1 cellular context compared by ENCODE assay signal in genomic region chr12:50222275-50222783, GRCh38.
TF ChIP-seq lines count a peak whose summit lies in the region.

No MANE protein-coding gene starts in this region.

TF ChIP-seq in HEK293, 187 proteins besides CTCF, POLR2A, EP300 and RAD21 (continued from another document and continues in another):
- TF ChIP-seq MYNN (tag by site-specific recombination; IDR thresholded peaks at IDR 0.05; ENCODE audit: borderline replicate concordance), result no peak
- TF ChIP-seq, protein P1, sequence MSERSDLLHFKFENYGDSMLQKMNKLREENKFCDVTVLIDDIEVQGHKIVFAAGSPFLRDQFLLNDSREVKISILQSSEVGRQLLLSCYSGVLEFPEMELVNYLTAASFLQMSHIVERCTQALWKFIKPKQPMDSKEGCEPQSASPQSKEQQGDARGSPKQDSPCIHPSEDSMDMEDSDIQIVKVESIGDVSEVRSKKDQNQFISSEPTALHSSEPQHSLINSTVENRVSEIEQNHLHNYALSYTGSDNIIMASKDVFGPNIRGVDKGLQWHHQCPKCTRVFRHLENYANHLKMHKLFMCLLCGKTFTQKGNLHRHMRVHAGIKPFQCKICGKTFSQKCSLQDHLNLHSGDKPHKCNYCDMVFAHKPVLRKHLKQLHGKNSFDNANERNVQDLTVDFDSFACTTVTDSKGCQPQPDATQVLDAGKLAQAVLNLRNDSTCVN (tag by site-specific recombination; optimal IDR thresholded peaks at IDR 0.05), result no peak
- no peak for TF ChIP-seq ZNF37A (tag by site-specific recombination; IDR thresholded peaks at IDR 0.05)
- TF ChIP-seq ZNF530 (tag by site-specific recombination; IDR thresholded peaks at IDR 0.05; ENCODE audit: low read depth), result no peak
- TF ChIP-seq ZNF335 (tag by site-specific recombination; conservative IDR thresholded peaks at IDR 0.05), result peak; percentile 58
- peak; percentile 75 for TF ChIP-seq ZNF2 (tag by site-specific recombination; IDR thresholded peaks at IDR 0.05)
- TF ChIP-seq, protein P2, sequence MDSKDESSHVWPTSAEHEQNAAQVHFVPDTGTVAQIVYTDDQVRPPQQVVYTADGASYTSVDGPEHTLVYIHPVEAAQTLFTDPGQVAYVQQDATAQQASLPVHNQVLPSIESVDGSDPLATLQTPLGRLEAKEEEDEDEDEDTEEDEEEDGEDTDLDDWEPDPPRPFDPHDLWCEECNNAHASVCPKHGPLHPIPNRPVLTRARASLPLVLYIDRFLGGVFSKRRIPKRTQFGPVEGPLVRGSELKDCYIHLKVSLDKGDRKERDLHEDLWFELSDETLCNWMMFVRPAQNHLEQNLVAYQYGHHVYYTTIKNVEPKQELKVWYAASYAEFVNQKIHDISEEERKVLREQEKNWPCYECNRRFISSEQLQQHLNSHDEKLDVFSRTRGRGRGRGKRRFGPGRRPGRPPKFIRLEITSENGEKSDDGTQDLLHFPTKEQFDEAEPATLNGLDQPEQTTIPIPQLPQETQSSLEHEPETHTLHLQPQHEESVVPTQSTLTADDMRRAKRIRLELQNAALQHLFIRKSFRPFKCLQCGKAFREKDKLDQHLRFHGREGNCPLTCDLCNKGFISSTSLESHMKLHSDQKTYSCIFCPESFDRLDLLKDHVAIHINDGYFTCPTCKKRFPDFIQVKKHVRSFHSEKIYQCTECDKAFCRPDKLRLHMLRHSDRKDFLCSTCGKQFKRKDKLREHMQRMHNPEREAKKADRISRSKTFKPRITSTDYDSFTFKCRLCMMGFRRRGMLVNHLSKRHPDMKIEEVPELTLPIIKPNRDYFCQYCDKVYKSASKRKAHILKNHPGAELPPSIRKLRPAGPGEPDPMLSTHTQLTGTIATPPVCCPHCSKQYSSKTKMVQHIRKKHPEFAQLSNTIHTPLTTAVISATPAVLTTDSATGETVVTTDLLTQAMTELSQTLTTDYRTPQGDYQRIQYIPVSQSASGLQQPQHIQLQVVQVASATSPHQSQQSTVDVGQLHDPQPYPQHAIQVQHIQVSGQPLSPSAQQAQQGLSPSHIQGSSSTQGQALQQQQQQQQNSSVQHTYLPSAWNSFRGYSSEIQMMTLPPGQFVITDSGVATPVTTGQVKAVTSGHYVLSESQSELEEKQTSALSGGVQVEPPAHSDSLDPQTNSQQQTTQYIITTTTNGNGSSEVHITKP (tag by site-specific recombination; IDR thresholded peaks at IDR 0.05), result peak; percentile 81
- TF ChIP-seq SETDB1 (IDR thresholded peaks at IDR 0.05; ENCODE audit: insufficient read length, low read length), result no peak
- no peak for TF ChIP-seq ZNF155 (tag by site-specific recombination; IDR thresholded peaks at IDR 0.05)
- no peak for TF ChIP-seq GLIS1 (tag by site-specific recombination; IDR thresholded peaks at IDR 0.05)
- no peak for TF ChIP-seq ZFHX2 (tag by site-specific recombination; conservative IDR thresholded peaks at IDR 0.05)
- TF ChIP-seq ZNF324 (tag by site-specific recombination; IDR thresholded peaks at IDR 0.05), result no peak
- TF ChIP-seq ZNF416 (tag by site-specific recombination; IDR thresholded peaks at IDR 0.05), result no peak
- no peak for TF ChIP-seq ZNF791 (tag by site-specific recombination; IDR thresholded peaks at IDR 0.05)
- TF ChIP-seq ZNF76 (tag by site-specific recombination; IDR thresholded peaks at IDR 0.05; ENCODE audit: borderline replicate concordance, low read depth), result no peak
- TF ChIP-seq ZNF138 (tag by site-specific recombination; IDR thresholded peaks at IDR 0.05; ENCODE audit: borderline replicate concordance), result no peak
- no peak for TF ChIP-seq ZNF362 (tag by site-specific recombination; IDR thresholded peaks at IDR 0.05)
- no peak for TF ChIP-seq ZNF623 (tag by site-specific recombination; IDR thresholded peaks at IDR 0.05)
- no peak for TF ChIP-seq SCRT1 (tag by site-specific recombination; IDR thresholded peaks at IDR 0.05; ENCODE audit: borderline replicate concordance)
- TF ChIP-seq, protein P3, sequence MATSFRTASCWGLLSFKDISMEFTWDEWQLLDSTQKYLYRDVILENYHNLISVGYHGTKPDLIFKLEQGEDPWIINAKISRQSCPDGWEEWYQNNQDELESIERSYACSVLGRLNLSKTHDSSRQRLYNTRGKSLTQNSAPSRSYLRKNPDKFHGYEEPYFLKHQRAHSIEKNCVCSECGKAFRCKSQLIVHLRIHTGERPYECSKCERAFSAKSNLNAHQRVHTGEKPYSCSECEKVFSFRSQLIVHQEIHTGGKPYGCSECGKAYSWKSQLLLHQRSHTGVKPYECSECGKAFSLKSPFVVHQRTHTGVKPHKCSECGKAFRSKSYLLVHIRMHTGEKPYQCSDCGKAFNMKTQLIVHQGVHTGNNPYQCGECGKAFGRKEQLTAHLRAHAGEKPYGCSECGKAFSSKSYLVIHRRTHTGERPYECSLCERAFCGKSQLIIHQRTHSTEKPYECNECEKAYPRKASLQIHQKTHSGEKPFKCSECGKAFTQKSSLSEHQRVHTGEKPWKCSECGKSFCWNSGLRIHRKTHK (tag by site-specific recombination; IDR thresholded peaks at IDR 0.05), result no peak
- no peak for TF ChIP-seq ZNF274 (IDR thresholded peaks at IDR 0.05; ENCODE audit: low read length)
- TF ChIP-seq ZNF274 (tag by site-specific recombination; IDR thresholded peaks at IDR 0.05; ENCODE audit: borderline replicate concordance), result no peak
- TF ChIP-seq ZBTB21 (tag by site-specific recombination; IDR thresholded peaks at IDR 0.05), result no peak
- TF ChIP-seq ZFP41 (tag by site-specific recombination; IDR thresholded peaks at IDR 0.05; ENCODE audit: borderline replicate concordance), result no peak
- no peak for TF ChIP-seq ZNF654 (tag by site-specific recombination; IDR thresholded peaks at IDR 0.05; ENCODE audit: low read depth)
- no peak for TF ChIP-seq ZNF404 (tag by site-specific recombination; IDR thresholded peaks at IDR 0.05)
- no peak for TF ChIP-seq ZNF114 (tag by site-specific recombination; IDR thresholded peaks at IDR 0.05)
- TF ChIP-seq IKZF3 (tag by site-specific recombination; IDR thresholded peaks at IDR 0.05), result peak; percentile 90
- no peak for TF ChIP-seq ZNF169 (tag by site-specific recombination; IDR thresholded peaks at IDR 0.05)
- TF ChIP-seq ZNF473 (tag by site-specific recombination; IDR thresholded peaks at IDR 0.05), result no peak
- no peak for TF ChIP-seq ZNF221 (tag by site-specific recombination; IDR thresholded peaks at IDR 0.05; ENCODE audit: borderline replicate concordance)
- no peak for TF ChIP-seq ZNF426 (tag by site-specific recombination; IDR thresholded peaks at IDR 0.05)
- TF ChIP-seq ZNF423 (tag by site-specific recombination; IDR thresholded peaks at IDR 0.05), result no peak
- peak; percentile 80 for TF ChIP-seq ZNF341 (tag by site-specific recombination; IDR thresholded peaks at IDR 0.05; ENCODE audit: low read depth)
- no peak for TF ChIP-seq ZNF624 (tag by site-specific recombination; IDR thresholded peaks at IDR 0.05)
- no peak for TF ChIP-seq ZNF747 (tag by site-specific recombination; IDR thresholded peaks at IDR 0.05)
- no peak for TF ChIP-seq GLI2 (tag by site-specific recombination; IDR thresholded peaks at IDR 0.05; ENCODE audit: borderline replicate concordance, low read depth)
- TF ChIP-seq ZNF560 (tag by site-specific recombination; IDR thresholded peaks at IDR 0.05; ENCODE audit: borderline replicate concordance), result no peak
- TF ChIP-seq, protein P4, sequence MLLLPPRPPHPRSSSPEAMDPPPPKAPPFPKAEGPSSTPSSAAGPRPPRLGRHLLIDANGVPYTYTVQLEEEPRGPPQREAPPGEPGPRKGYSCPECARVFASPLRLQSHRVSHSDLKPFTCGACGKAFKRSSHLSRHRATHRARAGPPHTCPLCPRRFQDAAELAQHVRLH (tag by site-specific recombination; IDR thresholded peaks at IDR 0.05), result 0 out of 2 replicates have a peak, but pooled peaks have one; percentile 8
- TF ChIP-seq ZNF639 (tag by site-specific recombination; IDR thresholded peaks at IDR 0.05), result no peak
- TF ChIP-seq GLI4 (tag by site-specific recombination; IDR thresholded peaks at IDR 0.05), result no peak
- TF ChIP-seq TSHZ1 (tag by site-specific recombination; IDR thresholded peaks at IDR 0.05; ENCODE audit: borderline replicate concordance), result no peak
- no peak for TF ChIP-seq ZBTB1 (tag by site-specific recombination; IDR thresholded peaks at IDR 0.05)
- TF ChIP-seq ZNF792 (tag by site-specific recombination; IDR thresholded peaks at IDR 0.05), result no peak
- no peak for TF ChIP-seq ZNF529 (tag by site-specific recombination; IDR thresholded peaks at IDR 0.05; ENCODE audit: insufficient replicate concordance)
- TF ChIP-seq ZNF239 (tag by site-specific recombination; IDR thresholded peaks at IDR 0.05), result no peak
- TF ChIP-seq ZXDB (tag by site-specific recombination; IDR thresholded peaks at IDR 0.05), result no peak
- TF ChIP-seq KLF9 (tag by site-specific recombination; IDR thresholded peaks at IDR 0.05; ENCODE audit: low read depth), result no peak
- no peak for TF ChIP-seq ZNF513 (tag by site-specific recombination; IDR thresholded peaks at IDR 0.05)
- no peak for TF ChIP-seq AEBP2 (tag by site-specific recombination; IDR thresholded peaks at IDR 0.05; ENCODE audit: borderline replicate concordance)
- peak; percentile 72; the same call in 1 of the 2 replicates for TF ChIP-seq OVOL3 (tag by site-specific recombination; IDR thresholded peaks at IDR 0.05)
- no peak for TF ChIP-seq ZNF830 (tag by site-specific recombination; IDR thresholded peaks at IDR 0.05; ENCODE audit: low read depth)
- TF ChIP-seq PBX3 (CRISPR knock-in tag; IDR thresholded peaks at IDR 0.05), result no peak
- peak; percentile 47; the same call in 1 of the 2 replicates for TF ChIP-seq TRIM28 (IDR thresholded peaks at IDR 0.05; ENCODE audit: borderline replicate concordance, low read length)
